In genomic region chr11:102120006-102120405, GRCh38 we compare ENCODE assay signal across 12 cellular contexts. TPM values are rescaled to one million over a fixed set of nuclear protein-coding genes. Genes with fewer than 3 reads are reported as not detected.
DNase-seq lines count a peak whose midpoint lies in the region; ATAC-seq, FAIRE-seq and TF ChIP-seq lines count a peak whose summit lies in the region.
"Had no signal": no experiment of that assay in that cellular context is flagged by ENCODE, and none has a peak within 500 bp of the region (broad histone marks: within the 10 kb centered on the region; RNA-seq: fewer than 3 reads in every experiment).

No MANE protein-coding gene starts in this region.

- H3K9me1 ChIP-seq in IMR-90 (ENCODE audit: insufficient read depth, low read length): peaks cover 15% of the 10 kb centered on the region

- peak overlapping the region; percentile 80 for H3K27ac ChIP-seq in IMR-90 (ENCODE audit: insufficient read depth, low read length)
- H3K27ac ChIP-seq in H1 (ENCODE audit: low read depth, low read length): no peak overlapping the region
- H3K27ac ChIP-seq: BLaER1 had no signal

- H3K9ac ChIP-seq in IMR-90 (ENCODE audit: low read depth, low read length): peak overlapping the region; percentile 67
- no peak overlapping the region for H3K9ac ChIP-seq in H1 (replicated peaks in 1 of 4; ENCODE audit: extremely low read depth in 1 of 4, low read depth in 3 of 4, low read length in 3 of 4)
- H3K9ac ChIP-seq: BLaER1 had no signal

- no peak overlapping the region for H2BK12ac ChIP-seq in H1 (ENCODE audit: low read depth, low read length)

- intact Hi-C loops in IMR-90 (cut with micrococcal nuclease): no loop called here

- peaks cover 55% of the 10 kb centered on the region for H4K20me1 ChIP-seq in IMR-90 (ENCODE audit: insufficient read depth, low read length)
- peaks cover 0 to 3% of the 10 kb centered on the region in 2 experiments for H4K20me1 ChIP-seq in H1 (replicated peaks in 1 of 2; ENCODE audit: control insufficient read depth in 1 of 2, insufficient read depth in 2 of 2, low read length in 2 of 2)
- H4K20me1 ChIP-seq: BLaER1 had no signal

- H3K79me2 ChIP-seq in H1 (ENCODE audit: control insufficient read depth in 1 of 2, insufficient read depth in 2 of 2, low read length in 2 of 2): peaks cover 9 to 87% of the 10 kb centered on the region in 2 experiments; a peak in 3 of 4 replicates

- 0 out of 2 replicates have a peak overlapping the region, but pooled peaks have one; percentile 0 for H2AK5ac ChIP-seq in IMR-90 (ENCODE audit: low read depth, low read length)
- no peak overlapping the region for H2AK5ac ChIP-seq in H1 (ENCODE audit: low read depth, low read length)

- H2BK15ac ChIP-seq in IMR-90 (ENCODE audit: low read depth, low read length) (no peak overlapping the region), H1 (ENCODE audit: low read length) (no peak overlapping the region)

- no peaks in the 10 kb centered on the region; the same call in 1 of the 2 replicates for H3K23me2 ChIP-seq in H1 (ENCODE audit: low read depth, low read length)

- dilution Hi-C loops in IMR-90 (cut with HindIII; ENCODE audit: low sequenced_read_pairs, unreplicated experiment): no loop called here

- H2BK20ac ChIP-seq in IMR-90 (ENCODE audit: low read depth, low read length) (no peak overlapping the region), H1 (ENCODE audit: low read length) (no peak overlapping the region)

- H4K8ac ChIP-seq in IMR-90 (ENCODE audit: low read depth in 2 of 2, low read length in 2 of 2): peak overlapping the region in 1 of 2 experiments; percentile 6; a peak in 2 of 4 replicates
- no peak overlapping the region for H4K8ac ChIP-seq in H1 (ENCODE audit: extremely low read depth, insufficient read depth, low read length)

- H3K9me3 Mint-ChIP-seq in mesothelial cell of epicardium: peaks cover 15% of the 10 kb centered on the region
- H3K9me3 Mint-ChIP-seq in activated CD4-positive, alpha-beta T cell treated with anti-CD3 and anti-CD28 coated beads, Interleukin-2, amount 10 ng/mL, durations not matched to agents 7 days and 5 days: no peaks in the 10 kb centered on the region

- DNase-seq in AG20443 (ENCODE audit: low spot score) (peak; percentile 18), IMR-90 (peak; percentile 41), H1 (ENCODE audit: low read depth in 1 of 2, low spot score in 2 of 2) (no peak), mesothelial cell of epicardium (ENCODE audit: low spot score in 2 of 2, unreplicated experiment in 2 of 2) (no peak), NCI-H2171 treated with DMSO at 0.1 percent for 48 hours (lab: John Stamatoyannopoulos, UW) (no peak), hypothalamus (lab: John Stamatoyannopoulos, UW) (no peak)
- DNase-seq in activated CD4-positive, alpha-beta T cell treated with anti-CD3 and anti-CD28 coated beads, Interleukin-2, amount 10 ng/mL, durations not matched to agents 7 days and 5 days: no peak
- DNase-seq in activated effector memory CD4-positive, alpha-beta T cell treated with Interleukin-2 at 50 U/mL for 16 hours: no peak
- DNase-seq: effector memory CD4-positive, alpha-beta T cell; T-helper 1 cell had no signal

- H3K36me3 Mint-ChIP-seq in mesothelial cell of epicardium: peaks cover 30% of the 10 kb centered on the region
- H3K36me3 Mint-ChIP-seq in activated CD4-positive, alpha-beta T cell treated with anti-CD3 and anti-CD28 coated beads, Interleukin-2, amount 10 ng/mL, durations not matched to agents 7 days and 5 days (ENCODE audit: low read depth): no peaks in the 10 kb centered on the region
- H3K36me3 Mint-ChIP-seq: activated naive CD8-positive, alpha-beta T cell had no signal

- in situ Hi-C loops in IMR-90 (cut with MboI; ENCODE audit: low sequenced_read_pairs): no loop called here

- no peak overlapping the region for H3K4me3 ChIP-seq in IMR-90 (ENCODE audit: insufficient read depth, low read depth, low read length)
- peak overlapping the region in 1 of 4 experiments; percentile 13; a peak in 1 of 8 replicates for H3K4me3 ChIP-seq in H1 (ENCODE audit: extremely low read depth in 1 of 4, insufficient read depth in 2 of 4, low read depth in 3 of 4, low read length in 4 of 4)
- H3K4me3 ChIP-seq: BLaER1 had no signal

- H3K4me3 Mint-ChIP-seq in mesothelial cell of epicardium: no peak overlapping the region
- no peak overlapping the region for H3K4me3 Mint-ChIP-seq in activated CD4-positive, alpha-beta T cell treated with anti-CD3 and anti-CD28 coated beads, Interleukin-2, amount 10 ng/mL, durations not matched to agents 7 days and 5 days
- H3K4me3 Mint-ChIP-seq: activated naive CD8-positive, alpha-beta T cell had no signal

- POLR2A ChIA-PET in IMR-90 (lab: Charles Lee; ENCODE audit: unreplicated experiment) (no interaction called here), H1 (lab: Charles Lee; ENCODE audit: partially characterized antibody) (interaction anchor here (0.6 to 2.6 kb wide), 6 partner anchors 9 to 352 kb away, joined by 3 to 7 read pairs (median 4); no protein-coding TSS in a partner anchor)
- POLR2A ChIA-PET in activated CD4-positive, alpha-beta T cell treated with anti-CD3 and anti-CD28 coated beads, Interleukin-2, amount 10 ng/mL, durations not matched to agents 7 days and 5 days (lab: Charles Lee): no interaction called here

- no peak for ATAC-seq in IMR-90 (ENCODE audit: low read depth)

- H3K9me3 ChIP-seq in IMR-90 (ENCODE audit: control insufficient read depth, insufficient read depth, low read length) (no peaks in the 10 kb centered on the region), H1 (ENCODE audit: insufficient read depth in 2 of 2, low read depth in 1 of 2, low read length in 1 of 2) (no peaks in the 10 kb centered on the region)

- H2BK5ac ChIP-seq in IMR-90 (ENCODE audit: low read depth, low read length, poor library complexity, severe bottlenecking) (peak overlapping the region; percentile 59), H1 (ENCODE audit: low read depth, low read length) (no peak overlapping the region)

- no peaks in the 10 kb centered on the region for H3K27me3 ChIP-seq in IMR-90 (ENCODE audit: control insufficient read depth, insufficient read depth, low read length)
- no peaks in the 10 kb centered on the region for H3K27me3 ChIP-seq in H1 (replicated peaks in 1 of 4; ENCODE audit: control insufficient read depth in 3 of 4, extremely low read depth in 1 of 4, insufficient read depth in 3 of 4, low read length in 3 of 4)
- H3K27me3 ChIP-seq: BLaER1 had no signal

- TF ChIP-seq EP300 in H1 (IDR thresholded peaks at IDR 0.05; ENCODE audit: borderline replicate concordance in 1 of 2, low read depth in 2 of 2, low read length in 2 of 2): no peak

- CTCF ChIA-PET in IMR-90 (lab: Yijun Ruan, JAX): interaction anchor here (0.6 kb wide), 1 partner anchor 1509 kb away, joined by 4 read pairs; no protein-coding TSS in a partner anchor
- CTCF ChIA-PET in H1 (lab: Charles Lee; ENCODE audit: partially characterized antibody): interaction anchor here (0.6 to 1.9 kb wide), 3 partner anchors 149 to 397 kb away, joined by 3 to 4 read pairs (median 4); no protein-coding TSS in a partner anchor
- CTCF ChIA-PET in activated CD4-positive, alpha-beta T cell treated with anti-CD3 and anti-CD28 coated beads, Interleukin-2, amount 10 ng/mL, durations not matched to agents 7 days and 5 days (lab: Charles Lee): interaction anchor here (0.9 kb wide), 1 partner anchor 16 kb away, joined by 4 read pairs; no protein-coding TSS in a partner anchor

- H4K5ac ChIP-seq in IMR-90 (ENCODE audit: low read depth, low read length) (no peak overlapping the region), H1 (ENCODE audit: insufficient read length, low read depth, low read length) (no peak overlapping the region)

- H3K4me2 ChIP-seq in IMR-90 (ENCODE audit: low read depth, low read length) (peak overlapping the region; percentile 49), H1 (ENCODE audit: insufficient read depth in 1 of 2, low read depth in 2 of 2, low read length in 2 of 2) (peak overlapping the region; percentile 22 to 29; a peak in 3 of 4 replicates)
- H3K4me2 ChIP-seq: BLaER1 had no signal

- H3K23ac ChIP-seq in IMR-90 (ENCODE audit: low read depth, low read length) (peak overlapping the region; percentile 28; the same call in 1 of the 2 replicates), H1 (ENCODE audit: insufficient read length) (no peak overlapping the region)

- 0 out of 2 replicates have a peak overlapping the region, but pooled peaks have one; percentile 7 for H3K18ac ChIP-seq in IMR-90 (ENCODE audit: low read depth, low read length)
- no peak overlapping the region; the same call in 1 of the 2 replicates for H3K18ac ChIP-seq in H1 (ENCODE audit: extremely low read depth, low read length)

- H3K4me1 Mint-ChIP-seq in mesothelial cell of epicardium: peaks cover 55% of the 10 kb centered on the region
- peaks cover 2% of the 10 kb centered on the region for H3K4me1 Mint-ChIP-seq in activated CD4-positive, alpha-beta T cell treated with anti-CD3 and anti-CD28 coated beads, Interleukin-2, amount 10 ng/mL, durations not matched to agents 7 days and 5 days

- no TSS peak for BruUV-seq in IMR-90 (replicated peaks; lab: Mats Ljungman, UMichigan)

- TF ChIP-seq CTCF in IMR-90 (conservative IDR thresholded peaks at IDR 0.05; ENCODE audit: low read depth, low read length) (no peak), H1 (IDR thresholded peaks at IDR 0.05; ENCODE audit: control extremely low read depth in 1 of 3, insufficient read depth in 1 of 3, low read depth in 1 of 3, low read length in 3 of 3) (no peak), mesothelial cell of epicardium (IDR thresholded peaks at IDR 0.05; ENCODE audit: unreplicated experiment) (no peak)

- peak overlapping the region; percentile 90 for H3K27ac Mint-ChIP-seq in mesothelial cell of epicardium
- no peak overlapping the region for H3K27ac Mint-ChIP-seq in activated CD4-positive, alpha-beta T cell treated with anti-CD3 and anti-CD28 coated beads, Interleukin-2, amount 10 ng/mL, durations not matched to agents 7 days and 5 days
- H3K27ac Mint-ChIP-seq: activated naive CD8-positive, alpha-beta T cell had no signal

- no peaks in the 10 kb centered on the region for H3K27me3 Mint-ChIP-seq in mesothelial cell of epicardium (ENCODE audit: low read depth)
- peaks cover 36% of the 10 kb centered on the region for H3K27me3 Mint-ChIP-seq in activated CD4-positive, alpha-beta T cell treated with anti-CD3 and anti-CD28 coated beads, Interleukin-2, amount 10 ng/mL, durations not matched to agents 7 days and 5 days

- H3K56ac ChIP-seq in IMR-90 (ENCODE audit: extremely low read depth, insufficient read depth, low read length): peak overlapping the region; percentile 26; the same call in 1 of the 2 replicates
- no peak overlapping the region for H3K56ac ChIP-seq in H1 (replicated peaks; ENCODE audit: insufficient read length, low read depth, low read length)

- H3K36me3 ChIP-seq in IMR-90 (ENCODE audit: control insufficient read depth, insufficient read depth, low read length): peaks cover 6% of the 10 kb centered on the region
- H3K36me3 ChIP-seq in H1 (ENCODE audit: control insufficient read depth in 2 of 4, insufficient read depth in 4 of 4, low read length in 3 of 4): peaks cover 0 to 8% (median 0%) of the 10 kb centered on the region in 4 experiments; a peak in 1 of 8 replicates

- TF ChIP-seq RAD21 in IMR-90 (IDR thresholded peaks at IDR 0.05; ENCODE audit: low read length) (no peak), H1 (IDR thresholded peaks at IDR 0.05 in 1 of 2, conservative IDR thresholded peaks at IDR 0.05 in 1 of 2; ENCODE audit: low read depth in 2 of 2, low read length in 2 of 2) (no peak)

- H3K14ac ChIP-seq in IMR-90 (replicated peaks; ENCODE audit: low read depth, low read length) (peak overlapping the region; percentile 82), H1 (ENCODE audit: insufficient read length) (no peak overlapping the region)

- peaks cover 24% of the 10 kb centered on the region for H3K4me1 ChIP-seq in IMR-90 (ENCODE audit: control insufficient read depth, insufficient read depth, low read length)
- H3K4me1 ChIP-seq in H1 (replicated peaks in 1 of 4; ENCODE audit: control insufficient read depth in 3 of 4, insufficient read depth in 4 of 4, low read length in 3 of 4): peaks cover 0 to 35% (median 4%) of the 10 kb centered on the region in 4 experiments; a peak in 5 of 7 replicates

- H2AFZ ChIP-seq in IMR-90 (replicated peaks; ENCODE audit: low read length, poor library complexity): no peak overlapping the region
- no peak overlapping the region for H2AFZ ChIP-seq in H1 (ENCODE audit: low read length)

- 20% methylated on average over 2 of the region's 4 CpGs; no CpG with 5 or more reads in 1 of the 2 experiments for WGBS in IMR-90 (ENCODE audit: extremely low coverage in 2 of 2, insufficient read length in 1 of 2), 2 experiments
- WGBS in H1 (ENCODE audit: extremely low coverage in 1 of 2, insufficient coverage in 1 of 2, insufficient read length in 1 of 2, insufficient replicate concordance in 2 of 2, low coverage in 1 of 2, low lambda C conversion rate in 2 of 2, missing lambda C conversion rate in 1 of 2), 2 experiments: 58% methylated on average over 4 of the region's 4 CpGs; no CpG with 5 or more reads in 1 of the 2 experiments

- TF ChIP-seq POLR2A in IMR-90 (IDR thresholded peaks at IDR 0.05; ENCODE audit: low read depth, low read length) (no peak), H1 (IDR thresholded peaks at IDR 0.05; ENCODE audit: control extremely low read depth in 1 of 2, low read depth in 2 of 2, low read length in 2 of 2) (no peak)

- H2AK9ac ChIP-seq in IMR-90 (replicated peaks; ENCODE audit: low read depth, low read length, poor library complexity): no peak overlapping the region

- H3K4ac ChIP-seq in IMR-90 (ENCODE audit: low read depth, low read length): peak overlapping the region; percentile 5; the same call in 1 of the 2 replicates
- H3K4ac ChIP-seq in H1 (replicated peaks; ENCODE audit: insufficient read length, low read depth, low read length): no peak overlapping the region

- 0 out of 2 replicates have a peak overlapping the region, but pooled peaks have one; percentile 7 for H4K91ac ChIP-seq in IMR-90 (ENCODE audit: insufficient read depth, low read depth, low read length)
- no peak overlapping the region for H4K91ac ChIP-seq in H1 (replicated peaks; ENCODE audit: insufficient read length, low read length)

- peak; percentile 36 for FAIRE-seq in H1 (lab: Jason Lieb, UNC)

- H3K79me1 ChIP-seq in IMR-90 (ENCODE audit: low read depth in 1 of 2, low read length in 2 of 2) (peaks cover 0 to 35% of the 10 kb centered on the region in 2 experiments; a peak in 2 of 4 replicates), H1 (ENCODE audit: low read depth, low read length) (peaks cover 5% of the 10 kb centered on the region; the same call in 1 of the 2 replicates)

- no peak overlapping the region; the same call in 1 of the 2 replicates for H2BK120ac ChIP-seq in IMR-90 (ENCODE audit: low read depth, low read length)
- H2BK120ac ChIP-seq in H1 (replicated peaks; ENCODE audit: low read depth, low read length): no peak overlapping the region

RNA-seq across cellular contexts. Expression of gene YAP1, which starts 9.8 kb away (rescaled TPM):
- 207 and 251 TPM in 2 replicates for total RNA-seq in IMR-90 (2012; rRNA removed)
- polyA plus RNA-seq in IMR-90 (2012; rRNA removed): 116 and 121 TPM in 2 replicates
- 43.6 and 73.6 TPM in 2 replicates for polyA plus RNA-seq in IMR-90 (2012; cell fraction: cytosol; rRNA removed)
- polyA plus RNA-seq in IMR-90 (2012; cell fraction: nucleus; rRNA removed; ENCODE audit: low replicate concordance): 55.7 and 77.4 TPM in 2 replicates
- total RNA-seq in H1 (2021; fragmentation: NEBNext Ultra II Directional; extraction: Animal tissue kit (Norgen Biotek cat#: 25700)): 108 and 111 TPM in 2 replicates
- 62.0 and 95.9 TPM in 2 replicates for polyA plus RNA-seq in H1 (2011; rRNA removed)
- 74.3 TPM for polyA plus RNA-seq in H1 (2011; cell fraction: cytosol; rRNA removed)
- polyA plus RNA-seq in H1 (2011; cell fraction: nucleus; rRNA removed): 89.1 TPM
- polyA plus RNA-seq in H1 (2012, experiment 1 of 2): 67.4 to 86.0 TPM (median 83.4 TPM) in 4 replicates
- 6.5 TPM for polyA plus RNA-seq in H1 (2012, experiment 2 of 2)
- polyA plus RNA-seq in H1 (2013, experiment 1 of 2): 49.6 TPM
- polyA plus RNA-seq in H1 (2013, experiment 2 of 2): 48.7 TPM
- polyA minus RNA-seq in H1 (2011; rRNA and poly(A)+ RNA removed): 257 and 298 TPM in 2 replicates
- 107 TPM for polyA minus RNA-seq in H1 (2011; cell fraction: cytosol; rRNA and poly(A)+ RNA removed)
- polyA minus RNA-seq in H1 (2011; cell fraction: nucleus; rRNA and poly(A)+ RNA removed): 147 TPM
- 186 to 194 TPM (median 193 TPM) in 3 replicates for total RNA-seq in mesothelial cell of epicardium
- not detected for total RNA-seq in activated CD4-positive, alpha-beta T cell treated with anti-CD3 and anti-CD28 coated beads, Interleukin-2, amount 10 ng/mL, durations not matched to agents 7 days and 5 days

Comparison
In these comparisons a context has a peak if more than half of its experiments do, and no peak if none do; other contexts are left out.
1. DNase-seq: peak in AG20443 (single experiment) and IMR-90 (single experiment); none in H1 (0 of 2), mesothelial cell of epicardium (0 of 2), NCI-H2171 treated with DMSO at 0.1 percent for 48 hours (single experiment), hypothalamus (0 of 51), activated CD4-positive, alpha-beta T cell treated with anti-CD3 and anti-CD28 coated beads, Interleukin-2, amount 10 ng/mL, durations not matched to agents 7 days and 5 days (single experiment) and activated effector memory CD4-positive, alpha-beta T cell treated with Interleukin-2 at 50 U/mL for 16 hours (single experiment).
2. RNA of gene YAP1, which starts 9.8 kb away (total RNA-seq): 207 to 251 TPM in IMR-90, 186 to 194 TPM in mesothelial cell of epicardium and 108 to 111 TPM in H1; not detected in activated CD4-positive, alpha-beta T cell treated with anti-CD3 and anti-CD28 coated beads, Interleukin-2, amount 10 ng/mL, durations not matched to agents 7 days and 5 days; every median in the first group is over 100 times any median in the second.